Comparison of ENCODE assay signal across 9 cellular contexts in the genomic region with DNA sequence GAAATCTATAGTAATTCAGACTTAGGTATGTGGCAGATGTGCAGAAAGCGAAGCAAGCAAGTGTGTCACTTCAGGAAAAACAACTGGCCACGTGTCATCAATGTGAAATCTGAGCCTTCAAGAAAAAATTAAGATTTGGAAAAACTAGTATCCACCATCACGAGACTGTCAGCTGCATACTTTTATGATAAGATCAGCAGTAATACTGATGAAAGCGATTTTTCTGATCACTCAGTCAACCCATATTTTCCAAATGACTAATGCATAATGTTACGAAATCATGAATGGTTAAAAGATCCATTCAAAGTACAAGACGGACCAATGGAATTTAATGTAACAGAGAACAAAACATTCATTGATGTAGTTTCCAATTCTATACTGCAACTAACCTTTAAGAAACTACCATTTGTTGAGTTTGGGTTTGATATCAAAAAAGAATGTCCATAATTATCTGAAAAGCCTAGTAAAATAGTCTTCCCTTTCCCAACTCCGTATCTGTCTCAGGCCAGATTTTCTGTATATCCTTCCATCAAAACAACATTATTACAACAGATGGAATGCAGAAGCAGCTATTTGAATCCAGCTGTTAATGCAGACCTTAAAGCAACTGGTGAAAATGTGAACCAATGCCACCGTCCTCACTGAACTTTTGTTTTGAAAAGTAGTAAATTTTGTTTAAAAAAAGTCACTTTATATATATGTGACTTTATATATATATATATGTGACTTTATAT. TPM values are rescaled to one million over a fixed set of nuclear protein-coding genes. Genes with fewer than 3 reads are reported as not detected.
A peak's percentile ranks its signal among the peaks of the same experiment; 100 is the strongest.
DNase-seq lines count a peak whose midpoint lies in the region; FAIRE-seq and TF ChIP-seq lines count a peak whose summit lies in the region.
"Had no signal": no experiment of that assay in that cellular context is flagged by ENCODE, and none has a peak within 500 bp of the region (broad histone marks: within the 10 kb centered on the region; RNA-seq: fewer than 3 reads in every experiment).

No MANE protein-coding gene starts in this region.

- no peak for TF ChIP-seq CTCF in choroid plexus epithelial cell (conservative IDR thresholded peaks at IDR 0.05; ENCODE audit: low read depth, low read length)
- no peak for TF ChIP-seq CTCF in H9 (conservative IDR thresholded peaks at IDR 0.05)

- H2BK12ac ChIP-seq in H9 (ENCODE audit: insufficient read length, low read depth, low read length): no peak overlapping the region

- no peak overlapping the region for H3K14ac ChIP-seq in H9 (ENCODE audit: insufficient read depth, low read length)

- H3K27me3 ChIP-seq in muscle layer of duodenum (ENCODE audit: low read depth, low read length): no peaks in the 10 kb centered on the region
- no peaks in the 10 kb centered on the region for H3K27me3 ChIP-seq in H9 (ENCODE audit: insufficient read depth, low read length)

- H3K79me2 ChIP-seq in H9 (ENCODE audit: insufficient read depth, low read length): no peaks in the 10 kb centered on the region

- H3K9ac ChIP-seq in H9 (ENCODE audit: extremely low read depth, insufficient read length, low read length): no peak overlapping the region

- no peak overlapping the region for H2AFZ ChIP-seq in H9 (ENCODE audit: low read length)

- H3K4me2 ChIP-seq in H9 (ENCODE audit: insufficient read depth, insufficient read length, low read length): no peak overlapping the region

- in situ Hi-C loops in ACHN (cut with HindIII; ENCODE audit: low pct_ligation_motif_present, low pct_unique_long_range_greater_than_20kb, low sequenced_read_pairs): loop anchor here (25.0 kb wide), 1 partner anchor 324 kb away; no protein-coding TSS in a partner anchor

- H3K36me3 Mint-ChIP-seq in H9 (ENCODE audit: insufficient read depth in 1 of 3, low read depth in 3 of 3): peaks cover 19 to 79% (median 66%) of the 10 kb centered on the region in 3 experiments; a peak in 6 of 7 replicates

- H3K27ac ChIP-seq in muscle layer of duodenum (ENCODE audit: low read length) (peak overlapping the region; percentile 48), H9 (ENCODE audit: insufficient read length, low read depth, low read length) (no peak overlapping the region)

- WGBS in H9 (ENCODE audit: extremely low coverage, insufficient read length, low lambda C conversion rate): no CpG with 5 or more reads among the region's 8 CpGs

- H3K23me2 ChIP-seq in H9 (ENCODE audit: insufficient read length, low read depth, low read length, poor library complexity, severe bottlenecking): no peaks in the 10 kb centered on the region

- no peak overlapping the region for H3K18ac ChIP-seq in H9 (ENCODE audit: insufficient read length, low read depth, low read length)

- H4K5ac ChIP-seq in H9 (ENCODE audit: insufficient read length, low read depth, low read length): no peak overlapping the region

- no peak for FAIRE-seq in HTR-8/SVneo (lab: Jason Lieb, UNC)

- no peak overlapping the region for H2BK15ac ChIP-seq in H9 (ENCODE audit: low read depth, low read length)

- H4K91ac ChIP-seq in H9 (ENCODE audit: insufficient read length, low read depth, low read length): no peak overlapping the region

- H3K9me3 ChIP-seq in muscle layer of duodenum (ENCODE audit: control insufficient read depth in 1 of 2, low read length in 2 of 2) (no peaks in the 10 kb centered on the region), H9 (ENCODE audit: control insufficient read depth, low read depth, low read length) (no peaks in the 10 kb centered on the region)

- H4K8ac ChIP-seq in H9 (replicated peaks; ENCODE audit: insufficient read length, low read depth, low read length): no peak overlapping the region

- no peak overlapping the region for H2BK120ac ChIP-seq in H9 (ENCODE audit: low read depth, low read length, poor library complexity, severe bottlenecking)

- H3K4me1 ChIP-seq in muscle layer of duodenum (ENCODE audit: control insufficient read depth in 1 of 2, insufficient read depth in 2 of 2, low read length in 2 of 2): no peaks in the 10 kb centered on the region
- H3K4me1 ChIP-seq in H9 (ENCODE audit: insufficient read depth, low read length): no peaks in the 10 kb centered on the region

- H4K20me1 ChIP-seq in H9 (ENCODE audit: control insufficient read depth, insufficient read depth, insufficient read length): no peaks in the 10 kb centered on the region

- no peak overlapping the region for H3T11ph ChIP-seq in H9 (ENCODE audit: low read length)

- H3K27me3 Mint-ChIP-seq in H9 (ENCODE audit: low read depth): no peaks in the 10 kb centered on the region

- H3K9me3 Mint-ChIP-seq in H9: no peaks in the 10 kb centered on the region

- no peak overlapping the region for H3K4ac ChIP-seq in H9 (ENCODE audit: low read depth, low read length)

- H3K56ac ChIP-seq in H9 (ENCODE audit: insufficient read length, low read depth, low read length): no peak overlapping the region

- DNase-seq in ACHN: peak; percentile 73
- peak; percentile 48 for DNase-seq in HTR-8/SVneo (ENCODE audit: insufficient read length, low spot score)
- DNase-seq in choroid plexus epithelial cell (ENCODE audit: low read depth): peak; percentile 97
- no peak for DNase-seq in iPS-NIHi11 (ENCODE audit: low spot score)
- DNase-seq in inferior parietal cortex (ENCODE audit: extremely low spot score): no peak
- DNase-seq in stimulated activated CD4-positive, alpha-beta T cell treated with anti-CD3 and anti-CD28 coated beads, Interleukin-4, amount 100 ng/mL, for 24 hours: no peak
- DNase-seq in H9: no peak
- DNase-seq: NCI-H1436 had no signal

- H2AK5ac ChIP-seq in H9 (ENCODE audit: insufficient read length, low read length): no peak overlapping the region

- H3K23ac ChIP-seq in H9 (ENCODE audit: insufficient read length, low read depth, low read length): no peak overlapping the region

- H3K4me1 Mint-ChIP-seq in H9: peaks cover 17 to 20% of the 10 kb centered on the region in 2 experiments

- no peak overlapping the region for H3K4me3 Mint-ChIP-seq in H9

- no peak overlapping the region for H2BK5ac ChIP-seq in H9 (ENCODE audit: insufficient read length, low read length)

- peaks cover 36 to 56% of the 10 kb centered on the region in 2 donors for H3K36me3 ChIP-seq in muscle layer of duodenum (ENCODE audit: control insufficient read depth in 1 of 2, insufficient read depth in 2 of 2, low read length in 2 of 2)

- H3K27ac Mint-ChIP-seq in H9: peak overlapping the region in 1 of 3 experiments; percentile 30; a peak in 1 of 7 replicates

- no peak overlapping the region for H2BK20ac ChIP-seq in H9 (ENCODE audit: low read depth, low read length, poor library complexity, severe bottlenecking)

- no peaks in the 10 kb centered on the region for H3K79me1 ChIP-seq in H9 (ENCODE audit: insufficient read depth, low read depth, low read length, poor library complexity, severe bottlenecking)

- H3K4me3 ChIP-seq in choroid plexus epithelial cell (ENCODE audit: low read depth, low read length): no peak overlapping the region
- H3K4me3 ChIP-seq in muscle layer of duodenum (ENCODE audit: low read depth in 1 of 2, low read length in 2 of 2): no peak overlapping the region

RNA-seq across cellular contexts. Expression of a gene that starts 17.0 kb away (rescaled TPM):
- total RNA-seq in H9 (2021): 1.2 and 1.3 TPM in 2 replicates

RNA-seq across cellular contexts. Expression of a gene that starts 30.5 kb away (rescaled TPM):
- total RNA-seq in H9 (2021): 50.0 and 58.5 TPM in 2 replicates

Comparison
In these comparisons a context has a peak if more than half of its experiments do, and no peak if none do; other contexts are left out.
1. DNase-seq: peak in ACHN (single experiment), HTR-8/SVneo (single experiment) and choroid plexus epithelial cell (single experiment); none in iPS-NIHi11 (single experiment), inferior parietal cortex (single experiment), stimulated activated CD4-positive, alpha-beta T cell treated with anti-CD3 and anti-CD28 coated beads, Interleukin-4, amount 100 ng/mL, for 24 hours (single experiment) and H9 (single experiment).